Comparison of ENCODE assay signal across 17 cellular contexts in the genomic region with DNA sequence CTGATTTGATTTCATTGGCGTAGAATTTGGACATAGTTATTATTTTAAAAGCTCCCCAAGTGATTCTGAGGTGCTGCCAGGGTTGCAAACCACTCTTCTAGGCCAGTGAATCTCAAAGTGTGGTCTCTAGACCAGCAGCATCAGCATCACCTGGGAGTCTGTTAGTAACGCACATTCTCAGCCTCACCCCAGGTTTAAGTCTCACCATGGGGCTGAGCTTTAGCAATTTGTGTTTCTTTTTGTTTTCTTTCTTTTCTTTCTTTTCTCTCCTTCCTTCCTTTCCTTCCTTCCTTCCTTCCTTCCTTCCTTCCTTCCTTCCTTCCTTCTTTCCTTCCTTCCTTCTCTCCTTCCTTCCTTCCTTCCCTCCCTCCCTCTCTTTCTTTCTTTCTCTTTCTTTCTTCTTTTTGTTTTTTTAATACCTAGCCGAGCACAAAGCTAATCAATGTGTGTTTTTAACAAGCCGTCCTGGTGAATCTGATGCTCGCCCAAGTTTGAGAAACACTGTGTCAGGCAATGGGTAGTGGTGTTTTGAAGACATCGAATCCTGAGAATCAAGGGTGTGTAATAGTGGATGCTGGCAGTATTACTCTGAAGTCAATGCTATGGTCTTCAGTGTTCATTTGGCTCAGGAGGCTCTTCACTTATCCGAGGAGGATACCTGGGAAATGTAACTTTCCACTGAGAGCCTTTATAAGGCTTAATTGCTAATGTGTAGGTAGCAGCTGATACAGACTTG.
DNase-seq lines count a peak whose midpoint lies in the region; ATAC-seq and TF ChIP-seq lines count a peak whose summit lies in the region.
"Had no signal": no experiment of that assay in that cellular context is flagged by ENCODE, and none has a peak within 500 bp of the region (broad histone marks: within the 10 kb centered on the region; RNA-seq: fewer than 3 reads in every experiment).

No MANE protein-coding gene starts in this region.

- peaks cover 28% of the 10 kb centered on the region for H3K4me1 Mint-ChIP-seq in stimulated activated memory B cell treated with anti-CD40 and anti-IgM and Interleukin-4, amounts not matched to agents 10 μg/mL and 1 μg/mL and 100 μg/mL, for 72 hours

- H4K20me1 ChIP-seq in GM23248 (ENCODE audit: insufficient read depth): no peaks in the 10 kb centered on the region
- H4K20me1 ChIP-seq in hepatocyte (ENCODE audit: insufficient read depth, poor library complexity, severe bottlenecking): no peaks in the 10 kb centered on the region

- H3K4me2 ChIP-seq in GM23248 (ENCODE audit: unreplicated experiment) (peak overlapping the region; percentile 55), hepatocyte (peak overlapping the region; percentile 49)

- peak overlapping the region; percentile 65 for H3K27ac Mint-ChIP-seq in stimulated activated memory B cell treated with anti-CD40 and anti-IgM and Interleukin-4, amounts not matched to agents 10 μg/mL and 1 μg/mL and 100 μg/mL, for 72 hours
- H3K27ac Mint-ChIP-seq: IgD-negative memory B cell had no signal

- H2AFZ ChIP-seq in GM23248 (no peak overlapping the region), hepatocyte (peak overlapping the region; percentile 0)

- H3K36me3 ChIP-seq in GM23248 (ENCODE audit: low read depth) (no peaks in the 10 kb centered on the region), adipocyte (ENCODE audit: control insufficient read depth, insufficient read depth, low read length, severe bottlenecking) (no peaks in the 10 kb centered on the region), hepatocyte (replicated peaks; ENCODE audit: insufficient read depth, low read depth) (no peaks in the 10 kb centered on the region)
- H3K36me3 ChIP-seq: gastroesophageal sphincter, prostate gland had no signal

- H3K9me3 ChIP-seq in GM23248 (ENCODE audit: low read depth): no peaks in the 10 kb centered on the region
- no peaks in the 10 kb centered on the region for H3K9me3 ChIP-seq in adipocyte (ENCODE audit: control insufficient read depth, low read length)
- no peaks in the 10 kb centered on the region for H3K9me3 ChIP-seq in hepatocyte (ENCODE audit: low read depth)
- H3K9me3 ChIP-seq: gastroesophageal sphincter, prostate gland had no signal

- H3K36me3 Mint-ChIP-seq in stimulated activated memory B cell treated with anti-CD40 and anti-IgM and Interleukin-4, amounts not matched to agents 10 μg/mL and 1 μg/mL and 100 μg/mL, for 72 hours: peaks cover 17% of the 10 kb centered on the region
- H3K36me3 Mint-ChIP-seq: CD8-positive, alpha-beta T cell had no signal

- H3K9me2 ChIP-seq in GM23248 (ENCODE audit: insufficient read depth): no peaks in the 10 kb centered on the region
- H3K9me2 ChIP-seq in hepatocyte (replicated peaks; ENCODE audit: insufficient read depth): no peaks in the 10 kb centered on the region

- no peaks in the 10 kb centered on the region for H3K27me3 ChIP-seq in GM23248 (replicated peaks; ENCODE audit: insufficient read depth)
- H3K27me3 ChIP-seq in adipocyte (replicated peaks; ENCODE audit: control insufficient read depth, insufficient read depth, low read length): no peaks in the 10 kb centered on the region
- H3K27me3 ChIP-seq in hepatocyte: no peaks in the 10 kb centered on the region
- H3K27me3 ChIP-seq: gastroesophageal sphincter had no signal

- TF ChIP-seq CTCF in hepatocyte (IDR thresholded peaks at IDR 0.05; ENCODE audit: poor library complexity): no peak

- peaks cover 34% of the 10 kb centered on the region; the same call in 1 of the 2 replicates for H3F3A ChIP-seq in GM23248 (ENCODE audit: insufficient read depth)

- H3K27ac ChIP-seq in GM23248 (peak overlapping the region; percentile 76), hepatocyte (peak overlapping the region; percentile 90)
- H3K27ac ChIP-seq: gastroesophageal sphincter, prostate gland had no signal

- no peak overlapping the region for H3K4me3 ChIP-seq in GM23248
- peak overlapping the region; percentile 46 for H3K4me3 ChIP-seq in adipocyte (ENCODE audit: low read length)
- no peak overlapping the region for H3K4me3 ChIP-seq in hepatocyte
- H3K4me3 ChIP-seq: gastroesophageal sphincter, prostate gland had no signal

- in situ Hi-C loops in GM23248 (cut with MboI): loop anchor here (10.0 kb wide), 1 partner anchor 995 kb away; no protein-coding TSS in a partner anchor

- WGBS in GM23248 (ENCODE audit: low coverage in 1 of 2, low lambda C conversion rate in 2 of 2, missing lambda C conversion rate in 2 of 2), 2 experiments: 98 to 99% methylated on average over 7 of the region's 7 CpGs
- 87% methylated on average over 7 of the region's 7 CpGs for WGBS in hepatocyte (ENCODE audit: low lambda C conversion rate, missing lambda C conversion rate)

- ATAC-seq in stimulated activated memory B cell treated with anti-CD40 and anti-IgM and Interleukin-4, amounts not matched to agents 10 μg/mL and 1 μg/mL and 100 μg/mL, for 72 hours: no peak
- no peak for ATAC-seq in GM18870 (IDR thresholded peaks at IDR 0.05; ENCODE audit: unreplicated experiment)
- ATAC-seq: CD8-positive, alpha-beta T cell had no signal

- H3K4me3 Mint-ChIP-seq in stimulated activated memory B cell treated with anti-CD40 and anti-IgM and Interleukin-4, amounts not matched to agents 10 μg/mL and 1 μg/mL and 100 μg/mL, for 72 hours: no peak overlapping the region
- H3K4me3 Mint-ChIP-seq: CD8-positive, alpha-beta T cell had no signal

- H3K79me2 ChIP-seq in GM23248 (ENCODE audit: insufficient read depth): no peaks in the 10 kb centered on the region
- H3K79me2 ChIP-seq in hepatocyte: no peaks in the 10 kb centered on the region

- H3K27me3 Mint-ChIP-seq in stimulated activated memory B cell treated with anti-CD40 and anti-IgM and Interleukin-4, amounts not matched to agents 10 μg/mL and 1 μg/mL and 100 μg/mL, for 72 hours: no peaks in the 10 kb centered on the region
- H3K27me3 Mint-ChIP-seq: IgD-negative memory B cell had no signal

- H3K9me3 Mint-ChIP-seq in stimulated activated memory B cell treated with anti-CD40 and anti-IgM and Interleukin-4, amounts not matched to agents 10 μg/mL and 1 μg/mL and 100 μg/mL, for 72 hours: peaks cover 3% of the 10 kb centered on the region
- H3K9me3 Mint-ChIP-seq: CD8-positive, alpha-beta T cell; IgD-negative memory B cell had no signal

- DNase-seq in GM23248: no peak
- DNase-seq in adipocyte (ENCODE audit: low read depth): no peak
- no peak for DNase-seq in hepatocyte (ENCODE audit: low spot score)
- DNase-seq in glomerular visceral epithelial cell (ENCODE audit: extremely low spot score): no peak
- no peak for DNase-seq in AG08396 (ENCODE audit: low spot score)
- DNase-seq: activated CD4-positive, alpha-beta T cell treated with anti-CD3 and anti-CD28 coated beads, Interleukin-2, amount 50 U/mL, for 4 hours; aorta; CD8-positive, alpha-beta T cell; NCI-H1105 treated with DMSO at 0.1 percent for 48 hours; NCI-H526; RPMI8226; T-helper 9 cell had no signal

- peak overlapping the region; percentile 15; the same call in 1 of the 2 replicates for H3K9ac ChIP-seq in GM23248
- H3K9ac ChIP-seq in adipocyte (ENCODE audit: low read length): no peak overlapping the region

- peaks cover 37% of the 10 kb centered on the region for H3K4me1 ChIP-seq in GM23248 (ENCODE audit: insufficient read depth)
- H3K4me1 ChIP-seq in adipocyte (ENCODE audit: control insufficient read depth, insufficient read depth, low read length): peaks cover 31% of the 10 kb centered on the region
- peaks cover 15% of the 10 kb centered on the region for H3K4me1 ChIP-seq in hepatocyte (ENCODE audit: insufficient read depth)
- H3K4me1 ChIP-seq: gastroesophageal sphincter, prostate gland had no signal
